ENCODE assay signal across 16 cellular contexts in genomic region chr11:82889133-82890001, GRCh38. TPM values are rescaled to one million over a fixed set of nuclear protein-coding genes. Genes with fewer than 3 reads are reported as not detected.
A peak's percentile ranks its signal among the peaks of the same experiment; 100 is the strongest.
DNase-seq lines count a peak whose midpoint lies in the region; ATAC-seq and TF ChIP-seq lines count a peak whose summit lies in the region.
"Had no signal": no experiment of that assay in that cellular context is flagged by ENCODE, and none has a peak within 500 bp of the region (broad histone marks: within the 10 kb centered on the region; RNA-seq: fewer than 3 reads in every experiment).

No MANE protein-coding gene starts in this region.

- 64 to 71% (median 64%) methylated on average over 6 of the region's 6 CpGs for WGBS in psoas muscle, 3 donors

- no peaks in the 10 kb centered on the region for H3K36me3 Mint-ChIP-seq in chondrocyte (ENCODE audit: low read depth)

- no peak for TF ChIP-seq CTCF in OCI-LY7 (conservative IDR thresholded peaks at IDR 0.05; ENCODE audit: low read length)
- TF ChIP-seq CTCF in psoas muscle (IDR thresholded peaks at IDR 0.05): no peak
- no peak for TF ChIP-seq CTCF in chondrocyte (IDR thresholded peaks at IDR 0.05)

- no peaks in the 10 kb centered on the region for H3K4me1 Mint-ChIP-seq in chondrocyte (ENCODE audit: low read depth)
- H3K4me1 Mint-ChIP-seq: neural crest cell had no signal

- peak; percentile 52 for ATAC-seq in HG02759 (IDR thresholded peaks at IDR 0.05; ENCODE audit: unreplicated experiment)
- peak; percentile 17 for ATAC-seq in esophagus mucosa
- no peak for ATAC-seq in psoas muscle
- no peak for ATAC-seq in GM21515 (IDR thresholded peaks at IDR 0.05; ENCODE audit: unreplicated experiment)
- no peak for ATAC-seq in HG03135 (IDR thresholded peaks at IDR 0.05; ENCODE audit: unreplicated experiment)
- ATAC-seq in GM21723 (IDR thresholded peaks at IDR 0.05; ENCODE audit: unreplicated experiment): no peak

- peak overlapping the region; percentile 43 for H3K4me2 ChIP-seq in OCI-LY7 (ENCODE audit: low read length)

- DNase-seq in OCI-LY7 (ENCODE audit: low spot score) (peak; percentile 37), psoas muscle (no peak), chondrocyte (ENCODE audit: low spot score) (no peak)
- DNase-seq: dorsolateral prefrontal cortex, foreskin melanocyte, MG63, NCI-H446 treated with DMSO at 0.1 percent for 48 hours, WERI-Rb-1 had no signal

- H3K9me3 ChIP-seq in OCI-LY7 (ENCODE audit: low read length) (no peaks in the 10 kb centered on the region), psoas muscle (no peaks in the 10 kb centered on the region)
- H3K9me3 ChIP-seq: MG63, thoracic aorta had no signal

- CTCF ChIA-PET in OCI-LY7 (lab: Charles Lee; ENCODE audit: unreplicated experiment): no interaction called here

- H3K9me3 Mint-ChIP-seq in chondrocyte (ENCODE audit: low read depth): no peaks in the 10 kb centered on the region
- H3K9me3 Mint-ChIP-seq: neural crest cell had no signal

- H3K27ac ChIP-seq in OCI-LY7 (ENCODE audit: low read depth, low read length, poor library complexity, severe bottlenecking) (no peak overlapping the region), psoas muscle (no peak overlapping the region)
- H3K27ac ChIP-seq: thoracic aorta, WERI-Rb-1 had no signal

- H3K27me3 ChIP-seq in psoas muscle (ENCODE audit: insufficient read depth in 3 of 3, low read length in 2 of 3): no peaks in the 10 kb centered on the region
- H3K27me3 ChIP-seq: dorsolateral prefrontal cortex, MG63 had no signal

- H3K36me3 ChIP-seq in OCI-LY7 (ENCODE audit: insufficient read depth, low read length): no peaks in the 10 kb centered on the region
- no peaks in the 10 kb centered on the region for H3K36me3 ChIP-seq in psoas muscle (ENCODE audit: insufficient read depth in 1 of 2, low read depth in 1 of 2)
- H3K36me3 ChIP-seq: MG63, thoracic aorta, WERI-Rb-1 had no signal

- POLR2A ChIA-PET in OCI-LY7 (lab: Charles Lee): interaction anchor here (0.5 to 1.3 kb wide), 3 partner anchors 12 to 359 kb away, joined by 3 to 14 read pairs (median 5); partner anchors contain the start of gene DDIAS

- H3K4me3 ChIP-seq in OCI-LY7 (ENCODE audit: low read depth, low read length, poor library complexity, severe bottlenecking) (no peak overlapping the region), psoas muscle (peak overlapping the region; percentile 17)
- H3K4me3 ChIP-seq: MG63, skin epidermis, thoracic aorta had no signal

- no peaks in the 10 kb centered on the region for H4K20me1 ChIP-seq in OCI-LY7 (ENCODE audit: insufficient read depth, low read length)

- BruUV-seq in OCI-LY7 (replicated peaks; lab: Mats Ljungman, UMichigan): no TSS peak

- no peak overlapping the region for H3K27ac Mint-ChIP-seq in chondrocyte (ENCODE audit: unreplicated experiment)

- intact Hi-C loops in OCI-LY7 (cut with micrococcal nuclease; ENCODE audit: unreplicated experiment): no loop called here
- intact Hi-C loops in psoas muscle (cut with DNase I): no loop called here

- H2AFZ ChIP-seq in OCI-LY7 (ENCODE audit: low read length): no peak overlapping the region

- H3K9me2 ChIP-seq in OCI-LY7 (ENCODE audit: insufficient read depth, low read length): no peaks in the 10 kb centered on the region

- H3K27me3 Mint-ChIP-seq in chondrocyte (ENCODE audit: low read depth): no peaks in the 10 kb centered on the region

- H3K79me2 ChIP-seq in OCI-LY7 (ENCODE audit: insufficient read depth, low read depth, low read length): no peaks in the 10 kb centered on the region

- H3K4me1 ChIP-seq in OCI-LY7 (ENCODE audit: insufficient read depth, low read length, poor library complexity, severe bottlenecking) (peaks cover 14% of the 10 kb centered on the region), psoas muscle (peaks cover 6% of the 10 kb centered on the region)

- H3K4me3 Mint-ChIP-seq in chondrocyte (ENCODE audit: unreplicated experiment): no peak overlapping the region
- H3K4me3 Mint-ChIP-seq: neural crest cell had no signal

RNA-seq across cellular contexts. Expression of gene PRCP, which starts 10.9 kb away (rescaled TPM):
- 6.5 and 11.0 TPM in 2 replicates for total RNA-seq in OCI-LY7 (2014; rRNA removed; shearing (Covaris generic))
- total RNA-seq in OCI-LY7 (2022) (17.4 and 18.3 TPM in 2 replicates), esophagus mucosa (48.5 TPM), psoas muscle (10 to 100 TPM; 11.5 to 23.5 (median 15.2) TPM), chondrocyte (51.2 to 58.9 TPM (median 56.6 TPM) in 3 replicates)
- polyA plus RNA-seq in psoas muscle: 10 to 100 TPM; 11.8 to 12.8 (median 12.1) TPM

RNA-seq across cellular contexts. Expression of gene DDIAS, which starts 12.2 kb away (rescaled TPM):
- 14.6 and 16.7 TPM in 2 replicates for total RNA-seq in OCI-LY7 (2014; rRNA removed; shearing (Covaris generic))
- total RNA-seq in OCI-LY7 (2022) (23.1 and 30.9 TPM in 2 replicates), esophagus mucosa (8.9 TPM), psoas muscle (1 to 10 TPM in 2 of 4 donors, under 1 TPM in 2; 0.21 to 2.1 (median 1.1) TPM), chondrocyte (1.2 to 3.5 TPM (median 1.8 TPM) in 3 replicates)
- 1 to 10 TPM in 2 of 3 donors, under 1 TPM in 1; 0.94 to 6.6 (median 3.1) TPM for polyA plus RNA-seq in psoas muscle

Comparison
In these comparisons a context has a peak if more than half of its experiments do, and no peak if none do; other contexts are left out.
1. ATAC-seq: peak in HG02759 (single experiment) and esophagus mucosa (single experiment); none in psoas muscle (0 of 4), GM21515 (single experiment), HG03135 (single experiment) and GM21723 (single experiment).